In the genomic region with DNA sequence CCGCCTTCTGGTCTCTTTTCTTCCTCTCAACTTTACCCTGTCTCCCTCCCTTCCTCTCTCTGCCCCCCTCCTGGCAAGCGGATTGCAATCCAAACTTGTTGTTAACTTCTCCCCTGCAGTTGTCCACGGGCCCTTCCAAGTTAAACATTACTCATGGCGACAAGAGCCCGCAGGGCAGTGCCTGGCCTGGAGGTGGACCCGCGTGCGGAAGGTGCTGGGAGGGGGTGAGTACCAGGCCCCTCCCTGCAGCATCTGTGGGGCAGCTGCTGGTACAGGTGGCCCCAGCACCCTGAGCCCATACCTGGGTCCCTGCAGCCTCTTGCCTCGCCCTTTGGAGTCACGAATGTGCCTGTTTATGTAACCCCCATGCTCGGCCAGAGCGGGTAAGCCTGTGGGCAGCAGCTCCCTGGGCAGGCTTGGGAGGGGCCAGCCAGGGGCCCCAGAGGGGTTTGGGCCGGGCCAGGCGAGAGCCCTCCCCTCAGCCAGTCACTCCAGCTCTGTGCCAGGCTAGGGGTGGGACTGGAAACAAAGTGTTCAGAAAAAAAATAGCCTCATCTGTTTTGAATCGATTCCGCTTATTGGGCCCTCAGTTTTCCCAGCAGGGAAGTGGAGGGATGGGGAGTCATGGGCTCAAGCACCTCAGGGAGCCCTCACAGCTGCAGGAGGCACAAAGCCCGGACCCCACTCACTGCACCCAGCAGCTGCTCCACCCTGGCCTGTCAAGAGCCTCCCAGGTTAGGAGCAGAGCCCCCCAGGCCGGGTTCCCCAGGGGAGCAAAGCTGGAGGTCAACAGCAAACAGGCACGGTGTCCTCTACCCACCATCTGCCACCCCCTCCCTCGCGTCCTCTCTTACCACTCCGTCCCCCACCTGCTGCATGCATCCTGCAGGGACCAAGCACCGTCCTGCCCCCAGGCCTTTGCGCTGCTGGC, we compare ENCODE assay signal across 8 cellular contexts. TPM values are rescaled to one million over a fixed set of nuclear protein-coding genes. Genes with fewer than 3 reads are reported as not detected.
DNase-seq lines count a peak whose midpoint lies in the region; ATAC-seq, FAIRE-seq and TF ChIP-seq lines count a peak whose summit lies in the region.

No MANE protein-coding gene starts in this region.

- H3K4me3 ChIP-seq in AG04449 (ENCODE audit: low read depth, low read length) (peak overlapping the region; percentile 32; the same call in 1 of the 2 replicates), endothelial cell of umbilical vein (replicated peaks in 1 of 3; ENCODE audit: insufficient read depth in 1 of 3, low read depth in 1 of 3, low read length in 3 of 3) (no peak overlapping the region)

- FAIRE-seq in endothelial cell of umbilical vein (lab: Jason Lieb, UNC): peak; percentile 69
- FAIRE-seq in frontal cortex (lab: Jason Lieb, UNC): no peak

- no peak for ATAC-seq in HG03469 (IDR thresholded peaks at IDR 0.05; ENCODE audit: unreplicated experiment)

- no peaks in the 10 kb centered on the region for H3K36me3 Mint-ChIP-seq in nephron (ENCODE audit: low read depth)

- peak overlapping the region; percentile 30 for H3K27ac ChIP-seq in endothelial cell of umbilical vein (ENCODE audit: insufficient read depth, low read depth, low read length)

- intact Hi-C loops in endothelial cell of umbilical vein (cut with micrococcal nuclease): no loop called here

- H3K4me1 Mint-ChIP-seq in nephron: peaks cover 50% of the 10 kb centered on the region

- peaks cover 42% of the 10 kb centered on the region for H3K4me1 ChIP-seq in endothelial cell of umbilical vein (ENCODE audit: control insufficient read depth, extremely low read depth, insufficient read depth, low read length)

- no TSS peak for BruUV-seq in endothelial cell of umbilical vein (replicated peaks; lab: Mats Ljungman, UMichigan)

- peak overlapping the region; percentile 80 to 98 (median 84) for H3K27ac Mint-ChIP-seq in nephron

- peak overlapping the region; percentile 42 for H2AFZ ChIP-seq in endothelial cell of umbilical vein (ENCODE audit: low read depth, low read length)

- DNase-seq in AG04449 (ENCODE audit: low read depth, low spot score): peak; percentile 77
- DNase-seq in NCI-H460 (ENCODE audit: extremely low read depth, low read depth): peak; percentile 65
- peak; percentile 76 for DNase-seq in endothelial cell of umbilical vein (ENCODE audit: low read depth, low spot score)
- no peak for DNase-seq in activated T-cell treated with anti-CD3 and anti-CD28 coated beads, Interleukin-2, amount 50 U/mL, for 1 hour
- no peak for DNase-seq in frontal cortex (ENCODE audit: low spot score in 2 of 2)
- no peak for DNase-seq in NCI-H1694 treated with DMSO at 0.1 percent for 48 hours (lab: John Stamatoyannopoulos, UW)

- no peaks in the 10 kb centered on the region for H3K9me3 ChIP-seq in endothelial cell of umbilical vein (replicated peaks; ENCODE audit: control insufficient read depth, insufficient read depth, low read length)

- no peak for TF ChIP-seq POLR2A in endothelial cell of umbilical vein (IDR thresholded peaks at IDR 0.05; ENCODE audit: low read depth, low read length)

- H3K27me3 Mint-ChIP-seq in nephron (ENCODE audit: low read depth): no peaks in the 10 kb centered on the region

- no peaks in the 10 kb centered on the region for H3K9me1 ChIP-seq in endothelial cell of umbilical vein (replicated peaks; ENCODE audit: control insufficient read depth, extremely low read depth, insufficient read depth, low read length)

- no peaks in the 10 kb centered on the region for H3K36me3 ChIP-seq in endothelial cell of umbilical vein (ENCODE audit: control insufficient read depth in 2 of 2, extremely low read depth in 1 of 2, insufficient read depth in 2 of 2, low read length in 2 of 2)

- dilution Hi-C loops in endothelial cell of umbilical vein (cut with MboI; ENCODE audit: extremely low pct_ligation_motif_present, low sequenced_read_pairs): no loop called here

- no peak overlapping the region for H3K4me2 ChIP-seq in endothelial cell of umbilical vein (ENCODE audit: insufficient read depth, low read length)

- H4K20me1 ChIP-seq in endothelial cell of umbilical vein (replicated peaks; ENCODE audit: control insufficient read depth, extremely low read depth, insufficient read depth, low read length): no peaks in the 10 kb centered on the region

- CTCF ChIA-PET in AG04449 (lab: Yijun Ruan, JAX): interaction anchor here (1.8 to 26.3 kb wide), 3 partner anchors 13 to 176 kb away, joined by 4 to 891 read pairs (median 19); partner anchors contain the start of genes FAAP20, MORN1 and RER1
- CTCF ChIA-PET in endothelial cell of umbilical vein (lab: Charles Lee): interaction anchor here (0.7 to 3.7 kb wide), 3 partner anchors 21 to 173 kb away, joined by 3 to 24 read pairs (median 4); no protein-coding TSS in a partner anchor

- peak overlapping the region; percentile 40 to 74 (median 48) for H3K4me3 Mint-ChIP-seq in nephron

- H3K9me3 Mint-ChIP-seq in nephron: no peaks in the 10 kb centered on the region

- H3K27me3 ChIP-seq in endothelial cell of umbilical vein (ENCODE audit: control insufficient read depth in 2 of 2, insufficient read depth in 2 of 2, low read length in 2 of 2): no peaks in the 10 kb centered on the region

- no peaks in the 10 kb centered on the region for H3K79me2 ChIP-seq in endothelial cell of umbilical vein (ENCODE audit: control insufficient read depth, insufficient read depth, low read length)

- TF ChIP-seq CTCF in AG04449 (IDR thresholded peaks at IDR 0.05; ENCODE audit: insufficient read depth, low read length, missing control alignments) (no peak), endothelial cell of umbilical vein (IDR thresholded peaks at IDR 0.05; ENCODE audit: extremely low read depth in 1 of 2, insufficient read depth in 1 of 2, low read depth in 1 of 2, low read length in 2 of 2) (no peak), nephron (IDR thresholded peaks at IDR 0.05; ENCODE audit: unreplicated experiment in 3 of 3) (peak in 2 of 3 experiments; percentile 20 to 25)

- POLR2A ChIA-PET in AG04449 (lab: Yijun Ruan, JAX): interaction anchor here (0.6 to 2.2 kb wide), 6 partner anchors 16 to 183 kb away, joined by 3 to 10 read pairs (median 3); partner anchors contain the start of genes MORN1 and RER1
- POLR2A ChIA-PET in endothelial cell of umbilical vein (lab: Charles Lee): interaction anchor here (1.3 kb wide), 1 partner anchor 19 kb away, joined by 3 read pairs; the partner anchor contains the start of gene SKI

- H3K9ac ChIP-seq in endothelial cell of umbilical vein (replicated peaks; ENCODE audit: extremely low read depth, insufficient read depth, low read length): no peak overlapping the region

TF ChIP-seq in endothelial cell of umbilical vein, 7 proteins besides CTCF, POLR2A, EP300 and RAD21:
- peak; percentile 18 for TF ChIP-seq POLR2AphosphoS5 (IDR thresholded peaks at IDR 0.05; ENCODE audit: insufficient read depth, low read depth, low read length)
- TF ChIP-seq FOS (IDR thresholded peaks at IDR 0.05; ENCODE audit: borderline replicate concordance, insufficient read depth, low read length): no peak
- TF ChIP-seq GATA2 (IDR thresholded peaks at IDR 0.05; ENCODE audit: insufficient read depth, insufficient read length, low read depth, low read length): no peak
- TF ChIP-seq EZH2 (IDR thresholded peaks at IDR 0.05; ENCODE audit: borderline replicate concordance, low read depth, low read length, severe bottlenecking): no peak
TF ChIP-seq in endothelial cell of umbilical vein: peak in this region for 1.

RNA-seq across cellular contexts. Expression of gene FAAP20, which starts 14.0 kb away (rescaled TPM):
- 29.1 and 39.3 TPM in 2 replicates for total RNA-seq in NCI-H460 (2014; rRNA removed; shearing (Covaris generic))
- 50.3 and 57.6 TPM in 2 replicates for polyA plus RNA-seq in NCI-H460 (2014; cell fraction: nucleus; rRNA removed)
- 62.6 and 69.8 TPM in 2 replicates for total RNA-seq in endothelial cell of umbilical vein
- 31.5 and 57.8 TPM in 2 replicates for polyA plus RNA-seq in endothelial cell of umbilical vein
- polyA plus RNA-seq in endothelial cell of umbilical vein (2011; cell fraction: cytosol; rRNA removed): 12.5 and 21.8 TPM in 2 replicates
- 27.2 and 31.3 TPM in 2 replicates for polyA plus RNA-seq in endothelial cell of umbilical vein (2011; cell fraction: nucleus; rRNA removed)
- 20.7 and 41.9 TPM in 2 replicates for polyA plus RNA-seq in endothelial cell of umbilical vein (2012)
- 6.2 and 8.0 TPM in 2 replicates for polyA minus RNA-seq in endothelial cell of umbilical vein
- polyA minus RNA-seq in endothelial cell of umbilical vein (2011; cell fraction: cytosol; rRNA and poly(A)+ RNA removed): 6.8 TPM
- polyA minus RNA-seq in endothelial cell of umbilical vein (2011; cell fraction: nucleus; rRNA and poly(A)+ RNA removed): 4.2 and 8.6 TPM in 2 replicates
- total RNA-seq in frontal cortex: 19.2 TPM

RNA-seq across cellular contexts. Expression of gene SKI, which starts 19.5 kb away (rescaled TPM):
- 5.6 and 9.1 TPM in 2 replicates for total RNA-seq in NCI-H460 (2014; rRNA removed; shearing (Covaris generic))
- 2.1 and 3.8 TPM in 2 replicates for polyA plus RNA-seq in NCI-H460 (2014; cell fraction: nucleus; rRNA removed)
- total RNA-seq in endothelial cell of umbilical vein: 76.0 and 80.3 TPM in 2 replicates
- 9.0 and 11.6 TPM in 2 replicates for polyA plus RNA-seq in endothelial cell of umbilical vein
- polyA plus RNA-seq in endothelial cell of umbilical vein (2011; cell fraction: cytosol; rRNA removed): 12.3 and 15.5 TPM in 2 replicates
- polyA plus RNA-seq in endothelial cell of umbilical vein (2011; cell fraction: nucleus; rRNA removed): 23.5 and 24.9 TPM in 2 replicates
- 20.3 and 24.2 TPM in 2 replicates for polyA plus RNA-seq in endothelial cell of umbilical vein (2012)
- polyA minus RNA-seq in endothelial cell of umbilical vein: 10.8 and 14.2 TPM in 2 replicates
- polyA minus RNA-seq in endothelial cell of umbilical vein (2011; cell fraction: cytosol; rRNA and poly(A)+ RNA removed): 20.5 TPM
- polyA minus RNA-seq in endothelial cell of umbilical vein (2011; cell fraction: nucleus; rRNA and poly(A)+ RNA removed): 15.3 and 23.3 TPM in 2 replicates
- 15.5 TPM for total RNA-seq in frontal cortex

Comparison
In these comparisons a context has a peak if more than half of its experiments do, and no peak if none do; other contexts are left out.
1. DNase-seq: peak in AG04449 (single experiment), NCI-H460 (single experiment) and endothelial cell of umbilical vein (single experiment); none in activated T-cell treated with anti-CD3 and anti-CD28 coated beads, Interleukin-2, amount 50 U/mL, for 1 hour (single experiment), frontal cortex (0 of 2) and NCI-H1694 treated with DMSO at 0.1 percent for 48 hours (single experiment).
2. CTCF ChIP-seq: peak in nephron (2 of 3); none in AG04449 (single experiment) and endothelial cell of umbilical vein (0 of 2).